Comparison of ENCODE assay signal across 20 cellular contexts in genomic region chr4:165967486-165967885, GRCh38.
DNase-seq lines count a peak whose midpoint lies in the region; ATAC-seq and TF ChIP-seq lines count a peak whose summit lies in the region.
"Had no signal": no experiment of that assay in that cellular context is flagged by ENCODE, and none has a peak within 500 bp of the region (broad histone marks: within the 10 kb centered on the region; RNA-seq: fewer than 3 reads in every experiment).

No MANE protein-coding gene starts in this region.

- no peak overlapping the region for H2BK5ac ChIP-seq in trophoblast cell (ENCODE audit: low read depth, low read length, poor library complexity)

- H3K27ac ChIP-seq in RWPE2 (ENCODE audit: poor library complexity, severe bottlenecking) (peak overlapping the region; percentile 99), trophoblast cell (ENCODE audit: low read depth, low read length) (no peak overlapping the region)
- H3K27ac ChIP-seq: C4-2B, Peyer's patch had no signal

- H3K4me1 ChIP-seq in RWPE2 (ENCODE audit: insufficient read depth, poor library complexity, severe bottlenecking) (peaks cover 49% of the 10 kb centered on the region), trophoblast cell (ENCODE audit: control insufficient read depth in 1 of 2, insufficient read depth in 2 of 2, low read length in 2 of 2) (no peaks in the 10 kb centered on the region)

- H4K12ac ChIP-seq in trophoblast cell (ENCODE audit: low read depth, low read length): no peak overlapping the region

- H3K36me3 ChIP-seq in RWPE2 (ENCODE audit: low read depth) (no peaks in the 10 kb centered on the region), trophoblast cell (ENCODE audit: control insufficient read depth in 1 of 2, insufficient read depth in 2 of 2, low read length in 2 of 2) (no peaks in the 10 kb centered on the region)
- H3K36me3 ChIP-seq: Peyer's patch had no signal

- H3K79me1 ChIP-seq in trophoblast cell (ENCODE audit: low read length): no peaks in the 10 kb centered on the region

- no peak overlapping the region for H4K91ac ChIP-seq in trophoblast cell (ENCODE audit: low read depth, low read length)

- no peaks in the 10 kb centered on the region for H3K79me2 ChIP-seq in trophoblast cell (ENCODE audit: control insufficient read depth, insufficient read depth, low read length, poor library complexity)

- ATAC-seq in RWPE2 (ENCODE audit: low read depth) (peak; percentile 62), HG03432 (IDR thresholded peaks at IDR 0.05; ENCODE audit: unreplicated experiment) (no peak), HG03520 (IDR thresholded peaks at IDR 0.05; ENCODE audit: unreplicated experiment) (no peak)
- ATAC-seq: HepG2 had no signal

- DNase-seq in HEK293T (ENCODE audit: extremely low spot score): no peak
- DNase-seq in RWPE2 (ENCODE audit: low spot score): no peak
- peak; percentile 95 for DNase-seq in epithelial cell of esophagus (ENCODE audit: low read depth)
- peak; percentile 43 to 49 for DNase-seq in trophoblast cell
- no peak for DNase-seq in NCI-H1092 (lab: John Stamatoyannopoulos, UW)
- no peak for DNase-seq in stimulated activated CD4-positive, alpha-beta T cell treated with anti-CD3 and anti-CD28 coated beads, Interleukin-4, amount 100 ng/mL, for 24 hours
- DNase-seq: AML-193; DMS79; H9; KBM-7; NCI-H1417 treated with DMSO at 0.1 percent for 48 hours; NCI-H1930; NCI-H446 treated with DMSO at 0.1 percent for 48 hours; NK-92 treated with Interleukin-12 subunit alpha and Interleukin-12 subunit beta, amount 100 ng/mL, for 24 hours; Peyer's patch; Right ventricle myocardium superior had no signal

- no peak overlapping the region for H2AK5ac ChIP-seq in trophoblast cell (ENCODE audit: low read length)

- no peak overlapping the region for H2BK12ac ChIP-seq in trophoblast cell (ENCODE audit: low read length)

- POLR2A ChIA-PET in HEK293T (lab: Yijun Ruan, JAX): no interaction called here

- no peak overlapping the region for H2BK120ac ChIP-seq in trophoblast cell (ENCODE audit: insufficient read depth, low read length, poor library complexity)

- no peak overlapping the region for H3K23ac ChIP-seq in trophoblast cell (ENCODE audit: low read length)

- no peak overlapping the region for H3K18ac ChIP-seq in trophoblast cell (ENCODE audit: low read length)

- no peak overlapping the region for H3K9ac ChIP-seq in trophoblast cell (ENCODE audit: low read length)

- H3K4me2 ChIP-seq in trophoblast cell (ENCODE audit: low read length): no peak overlapping the region

- H4K8ac ChIP-seq in trophoblast cell (ENCODE audit: low read depth, low read length): no peak overlapping the region

- CTCF ChIA-PET in HEK293T (lab: Yijun Ruan, JAX): no interaction called here

- no peak overlapping the region for H3K14ac ChIP-seq in trophoblast cell (ENCODE audit: low read length)

- TF ChIP-seq CTCF in RWPE2 (IDR thresholded peaks at IDR 0.05; ENCODE audit: poor library complexity, severe bottlenecking): no peak
- no peak for TF ChIP-seq CTCF in epithelial cell of esophagus (IDR thresholded peaks at IDR 0.05; ENCODE audit: insufficient read depth, low read depth, low read length, missing control alignments)

- H3K27me3 ChIP-seq in RWPE2 (ENCODE audit: insufficient read depth, poor library complexity, severe bottlenecking) (no peaks in the 10 kb centered on the region), trophoblast cell (ENCODE audit: insufficient read depth, low read length) (no peaks in the 10 kb centered on the region)
- H3K27me3 ChIP-seq: Peyer's patch had no signal

- no peak overlapping the region for H3K4ac ChIP-seq in trophoblast cell (ENCODE audit: low read depth, low read length)

- no peak overlapping the region for H3K4me3 ChIP-seq in RWPE2 (ENCODE audit: severe bottlenecking)
- H3K4me3 ChIP-seq in epithelial cell of esophagus (ENCODE audit: low read length): no peak overlapping the region
- H3K4me3 ChIP-seq in trophoblast cell (ENCODE audit: low read depth, low read length): no peak overlapping the region
- H3K4me3 ChIP-seq: Peyer's patch had no signal

- no peaks in the 10 kb centered on the region for H3K9me3 ChIP-seq in RWPE2 (ENCODE audit: severe bottlenecking)
- H3K9me3 ChIP-seq in trophoblast cell (ENCODE audit: insufficient read depth, low read depth, low read length): no peaks in the 10 kb centered on the region

- WGBS in trophoblast cell (ENCODE audit: extremely low coverage, insufficient coverage, insufficient read length): no CpG with 5 or more reads among the region's 2 CpGs

- no peak overlapping the region for H2AFZ ChIP-seq in trophoblast cell (ENCODE audit: insufficient read depth, low read length, poor library complexity)

TF ChIP-seq in HEK293T, 16 proteins besides CTCF, POLR2A, EP300 and RAD21:
- TF ChIP-seq PKNOX1 (IDR thresholded peaks at IDR 0.05) (peak; percentile 83), LEF1 (IDR thresholded peaks at IDR 0.05; ENCODE audit: borderline replicate concordance) (no peak)

Comparison
In these comparisons a context has a peak if more than half of its experiments do, and no peak if none do; other contexts are left out.
1. DNase-seq: peak in epithelial cell of esophagus (single experiment) and trophoblast cell (2 of 2); none in HEK293T (single experiment), RWPE2 (single experiment), NCI-H1092 (single experiment) and stimulated activated CD4-positive, alpha-beta T cell treated with anti-CD3 and anti-CD28 coated beads, Interleukin-4, amount 100 ng/mL, for 24 hours (single experiment).